In genomic region chr3:159762981-159763465, GRCh38 we compare ENCODE assay signal across 8 cellular contexts.
DNase-seq lines count a peak whose midpoint lies in the region; ATAC-seq lines count a peak whose summit lies in the region.

No MANE protein-coding gene starts in this region.

- no peaks in the 10 kb centered on the region for H3K9me3 Mint-ChIP-seq in stimulated activated naive B cell treated with anti-CD40 and anti-IgM and Interleukin-4, amounts not matched to agents 10 μg/mL and 1 μg/mL and 100 μg/mL, for 72 hours

- peak overlapping the region; percentile 93 for H3K27ac Mint-ChIP-seq in stimulated activated naive B cell treated with anti-CD40 and anti-IgM and Interleukin-4, amounts not matched to agents 10 μg/mL and 1 μg/mL and 100 μg/mL, for 72 hours

- peak; percentile 40 for DNase-seq in DMS153 treated with DMSO at 0.1 percent for 48 hours (lab: John Stamatoyannopoulos, UW; ENCODE audit: unreplicated experiment)
- peak; percentile 7 for DNase-seq in SIG-M5 (lab: John Stamatoyannopoulos, UW)
- DNase-seq in dedifferentiated amniotic fluid mesenchymal stem cell (ENCODE audit: extremely low spot score), result peak; percentile 73
- no peak for DNase-seq in left lobe of liver (ENCODE audit: low spot score)
- DNase-seq in stimulated activated naive B cell treated with anti-CD40 and anti-IgM and Interleukin-4, amounts not matched to agents 10 μg/mL and 1 μg/mL and 100 μg/mL, for 72 hours, result peak; percentile 38
- no peak for DNase-seq in NAMALWA (ENCODE audit: low spot score)

- H3K36me3 Mint-ChIP-seq in stimulated activated naive B cell treated with anti-CD40 and anti-IgM and Interleukin-4, amounts not matched to agents 10 μg/mL and 1 μg/mL and 100 μg/mL, for 72 hours, result no peaks in the 10 kb centered on the region

- H3K27me3 Mint-ChIP-seq in stimulated activated naive B cell treated with anti-CD40 and anti-IgM and Interleukin-4, amounts not matched to agents 10 μg/mL and 1 μg/mL and 100 μg/mL, for 72 hours, result peaks cover 42 to 49% of the 10 kb centered on the region in 2 donors

- H3K4me1 Mint-ChIP-seq in stimulated activated naive B cell treated with anti-CD40 and anti-IgM and Interleukin-4, amounts not matched to agents 10 μg/mL and 1 μg/mL and 100 μg/mL, for 72 hours, result peaks cover 19 to 25% of the 10 kb centered on the region in 2 donors

- H3K4me3 Mint-ChIP-seq in stimulated activated naive B cell treated with anti-CD40 and anti-IgM and Interleukin-4, amounts not matched to agents 10 μg/mL and 1 μg/mL and 100 μg/mL, for 72 hours, result peak overlapping the region; percentile 90 to 94

- ATAC-seq in GM19452 (IDR thresholded peaks at IDR 0.05; ENCODE audit: unreplicated experiment) (peak; percentile 33), HG03469 (IDR thresholded peaks at IDR 0.05; ENCODE audit: unreplicated experiment) (peak; percentile 22), left lobe of liver (peak; percentile 8)
- ATAC-seq in stimulated activated naive B cell treated with anti-CD40 and anti-IgM and Interleukin-4, amounts not matched to agents 10 μg/mL and 1 μg/mL and 100 μg/mL, for 72 hours (replicated peaks), result peak; percentile 67 to 69

Comparison
In these comparisons a context has a peak if more than half of its experiments do, and no peak if none do; other contexts are left out.
1. DNase-seq: peak in DMS153 treated with DMSO at 0.1 percent for 48 hours (single experiment), SIG-M5 (single experiment), dedifferentiated amniotic fluid mesenchymal stem cell (single experiment) and stimulated activated naive B cell treated with anti-CD40 and anti-IgM and Interleukin-4, amounts not matched to agents 10 μg/mL and 1 μg/mL and 100 μg/mL, for 72 hours (single experiment); none in left lobe of liver (single experiment) and NAMALWA (single experiment).
2. ATAC-seq: peak in every context shown above with its lines; median percentile 68 in stimulated activated naive B cell treated with anti-CD40 and anti-IgM and Interleukin-4, amounts not matched to agents 10 μg/mL and 1 μg/mL and 100 μg/mL, for 72 hours; 33 in GM19452; 22 in HG03469; 8 in left lobe of liver.